ENCODE assay signal across 22 cellular contexts in the genomic region with DNA sequence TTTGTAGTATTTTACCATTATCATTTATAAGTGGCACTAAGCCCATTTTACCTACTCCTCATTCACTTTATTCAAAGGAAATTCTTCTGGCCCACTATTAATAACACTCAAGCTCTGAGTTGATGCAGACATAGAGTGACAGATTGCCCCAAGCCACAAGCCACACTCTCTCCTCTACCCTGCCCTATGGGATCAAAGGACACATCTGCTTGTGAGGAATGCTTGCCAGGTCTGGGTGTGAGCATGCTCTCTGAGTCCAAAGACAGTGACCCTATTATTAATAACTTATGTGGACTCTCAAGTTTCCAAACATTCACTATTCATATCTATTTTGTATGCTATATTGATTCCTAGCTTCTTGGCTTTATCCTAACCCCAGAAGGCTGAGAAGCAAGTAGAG. TPM values are rescaled to one million over a fixed set of nuclear protein-coding genes. Genes with fewer than 3 reads are reported as not detected.
"Had no signal": no experiment of that assay in that cellular context is flagged by ENCODE, and none has a peak within 500 bp of the region (broad histone marks: within the 10 kb centered on the region; RNA-seq: fewer than 3 reads in every experiment).

No MANE protein-coding gene starts in this region.

- H3K4me3 ChIP-seq: lower lobe of right lung, thyroid gland had no signal

- DNase-seq: activated CD4-positive, alpha-beta memory T cell treated with anti-CD3 and anti-CD28 coated beads for 36 hours; activated CD4-positive, alpha-beta T cell treated with anti-CD3 and anti-CD28 coated beads for 4 hours; activated gamma-delta T cell treated with Interleukin-2 at 50 U/mL for 16 hours; activated naive CD8-positive, alpha-beta T cell treated with anti-CD3 and anti-CD28 coated beads, Interleukin-2, amount 10 ng/mL, durations not matched to agents 7 days and 5 days; activated T-cell treated with anti-CD3 and anti-CD28 coated beads for 4 hours; anterior cingulate cortex; brain microvascular endothelial cell; cortex of kidney; effector CD4-positive, alpha-beta T cell; left cardiac atrium; lower lobe of right lung; natural killer cell; stimulated activated CD4-positive, alpha-beta T cell treated with anti-CD3 and anti-CD28 coated beads, Interleukin-12 subunit alpha, Interleukin-12 subunit beta, amount 100 ng/mL, for 4 hours; stimulated activated CD4-positive, alpha-beta T cell treated with anti-CD3 and anti-CD28 coated beads, Interleukin-1b, Interleukin-23, amount 100 ng/mL, for 48 hours; stimulated activated naive CD4-positive, alpha-beta T cell treated with Interleukin-2 at 50 U/mL for 16 hours; thyroid gland had no signal

RNA-seq across cellular contexts. Expression of a gene that starts 18.5 kb away (rescaled TPM):
- total RNA-seq: activated CD4-positive, alpha-beta memory T cell treated with anti-CD3 and anti-CD28 coated beads for 36 hours; activated naive CD8-positive, alpha-beta T cell treated with anti-CD3 and anti-CD28 coated beads, Interleukin-2, amount 10 ng/mL, durations not matched to agents 7 days and 5 days; activated T-helper 1 cell treated with anti-CD3 and anti-CD28 coated beads, Interleukin-12 subunit alpha, Interleukin-12 subunit beta, Interleukin-2, Interleukin-4 antibody, amounts not matched to agents 30 ng/mL and 10 ng/mL and 1 ng/mL, durations not matched to agents 14 hours and 24 hours and 36 hours; fibroblast of villous mesenchyme; lower lobe of right lung; mesenteric fat pad; natural killer cell; subcutaneous adipose tissue; ureter had no signal
- polyA plus RNA-seq: esophagus had no signal
